23 cellular contexts compared by ENCODE assay signal in genomic region chr10:8674230-8674629, GRCh38.
DNase-seq lines count a peak whose midpoint lies in the region; FAIRE-seq and TF ChIP-seq lines count a peak whose summit lies in the region.
"Had no signal": no experiment of that assay in that cellular context is flagged by ENCODE, and none has a peak within 500 bp of the region (broad histone marks: within the 10 kb centered on the region; RNA-seq: fewer than 3 reads in every experiment).

No MANE protein-coding gene starts in this region.

- in situ Hi-C loops in mammary epithelial cell (cut with MboI; ENCODE audit: low sequenced_read_pairs in 2 of 2): no loop called here

- H3K36me3 Mint-ChIP-seq in MCF 10A (ENCODE audit: insufficient read depth, unreplicated experiment): no peaks in the 10 kb centered on the region
- H3K36me3 Mint-ChIP-seq: CD8-positive, alpha-beta T cell had no signal

- DNase-seq in mammary epithelial cell (peak; percentile 25), MCF 10A (ENCODE audit: unreplicated experiment) (no peak), epithelial cell of prostate (ENCODE audit: low read depth, low spot score) (peak; percentile 20), keratinocyte (ENCODE audit: low read depth, low spot score) (no peak), islet precursor cell (no peak), cerebellar cortex (ENCODE audit: low spot score) (no peak), HPDE6-E6E7 (ENCODE audit: extremely low spot score) (no peak)
- DNase-seq: AML-193; Caco-2; Calu3; CD4-positive, alpha-beta T cell; CD8-positive, alpha-beta T cell; DMS79 treated with DMSO at 0.1 percent for 48 hours; GF-D8 had no signal

- POLR2A ChIA-PET in MCF 10A (lab: Yijun Ruan, JAX): interaction anchor here (0.6 to 1.4 kb wide), 3 partner anchors 9 to 1042 kb away, joined by 3 to 10 read pairs (median 3); partner anchors contain the start of genes ATP5F1C and KIN

- H3K9me3 ChIP-seq in mammary epithelial cell (replicated peaks; ENCODE audit: insufficient read depth, low read length): no peaks in the 10 kb centered on the region
- H3K9me3 ChIP-seq in keratinocyte (ENCODE audit: control insufficient read depth, low read depth, low read length): no peaks in the 10 kb centered on the region
- H3K9me3 ChIP-seq: A549, Caco-2 had no signal

- H3K79me2 ChIP-seq in mammary epithelial cell (ENCODE audit: insufficient read depth, low read length): no peaks in the 10 kb centered on the region
- no peaks in the 10 kb centered on the region for H3K79me2 ChIP-seq in keratinocyte (ENCODE audit: control insufficient read depth, insufficient read depth, low read length)

- CTCF ChIA-PET in mammary epithelial cell (lab: Charles Lee; ENCODE audit: low non-redundant PET) (no interaction called here), MCF 10A (lab: Yijun Ruan, JAX) (no interaction called here)

- dilution Hi-C loops in mammary epithelial cell (cut with HindIII; ENCODE audit: low sequenced_read_pairs): no loop called here
- dilution Hi-C loops in keratinocyte (cut with MboI; ENCODE audit: extremely low pct_ligation_motif_present, low sequenced_read_pairs): no loop called here

- H3K9ac ChIP-seq in mammary epithelial cell (ENCODE audit: insufficient read depth, low read length): no peak overlapping the region
- no peak overlapping the region for H3K9ac ChIP-seq in keratinocyte (ENCODE audit: control insufficient read depth, extremely low read depth, insufficient read depth, low read length)
- H3K9ac ChIP-seq: BLaER1 treated with 17β-estradiol and CSF1 and Interleukin-3, amounts not matched to agents 10 nM and 100 nM had no signal

- H3K27me3 Mint-ChIP-seq in MCF 10A (ENCODE audit: insufficient read depth, unreplicated experiment): no peaks in the 10 kb centered on the region

- H3K4me3 Mint-ChIP-seq in MCF 10A (ENCODE audit: unreplicated experiment): no peak overlapping the region
- H3K4me3 Mint-ChIP-seq: B cell; CD4-positive, alpha-beta T cell; CD8-positive, alpha-beta T cell had no signal

- H3K27ac ChIP-seq in mammary epithelial cell (ENCODE audit: insufficient read depth, low read depth, low read length): no peak overlapping the region
- H3K27ac ChIP-seq in epithelial cell of prostate: no peak overlapping the region
- no peak overlapping the region for H3K27ac ChIP-seq in keratinocyte (ENCODE audit: control insufficient read depth, insufficient read depth, low read length)
- H3K27ac ChIP-seq: 22Rv1; A549; BLaER1 treated with 17β-estradiol and CSF1 and Interleukin-3, amounts not matched to agents 10 nM and 100 nM; C4-2B had no signal

- H3K36me3 ChIP-seq in mammary epithelial cell (ENCODE audit: insufficient read depth, low read length) (no peaks in the 10 kb centered on the region), keratinocyte (ENCODE audit: control insufficient read depth in 2 of 2, extremely low read depth in 1 of 2, insufficient read depth in 2 of 2, low read length in 2 of 2) (no peaks in the 10 kb centered on the region)
- H3K36me3 ChIP-seq: BLaER1 treated with 17β-estradiol and CSF1 and Interleukin-3, amounts not matched to agents 10 nM and 100 nM had no signal

- TF ChIP-seq CTCF in mammary epithelial cell (conservative IDR thresholded peaks at IDR 0.05 in 1 of 2, IDR thresholded peaks at IDR 0.05 in 1 of 2; ENCODE audit: extremely low read depth in 1 of 2, insufficient read depth in 1 of 2, low read depth in 1 of 2, low read length in 2 of 2): no peak
- TF ChIP-seq CTCF in MCF 10A (IDR thresholded peaks at IDR 0.05; ENCODE audit: unreplicated experiment): no peak
- TF ChIP-seq CTCF in keratinocyte (optimal IDR thresholded peaks at IDR 0.05 in 1 of 3, IDR thresholded peaks at IDR 0.05 in 1 of 3, conservative IDR thresholded peaks at IDR 0.05 in 1 of 3; ENCODE audit: extremely low read depth in 1 of 3, insufficient read depth in 2 of 3, low read length in 3 of 3): no peak

- no peak overlapping the region for H3K4me2 ChIP-seq in mammary epithelial cell (ENCODE audit: insufficient read depth, low read depth, low read length)
- H3K4me2 ChIP-seq in keratinocyte (ENCODE audit: control insufficient read depth, extremely low read depth, insufficient read depth, low read depth, low read length): no peak overlapping the region
- H3K4me2 ChIP-seq: A549; BLaER1 treated with 17β-estradiol and CSF1 and Interleukin-3, amounts not matched to agents 10 nM and 100 nM had no signal

- H3K9me3 Mint-ChIP-seq in MCF 10A (ENCODE audit: unreplicated experiment): peaks cover 7% of the 10 kb centered on the region
- H3K9me3 Mint-ChIP-seq: CD4-positive, alpha-beta T cell had no signal

- WGBS in mammary epithelial cell (ENCODE audit: low coverage, missing lambda C conversion rate): 20% methylated on average over 3 of the region's 3 CpGs

- no peak overlapping the region for H3K4me3 ChIP-seq in mammary epithelial cell (replicated peaks in 1 of 3; ENCODE audit: insufficient read depth in 1 of 3, low read depth in 2 of 3, low read length in 3 of 3)
- no peak overlapping the region for H3K4me3 ChIP-seq in keratinocyte (ENCODE audit: control insufficient read depth in 2 of 3, extremely low read depth in 1 of 3, insufficient read depth in 2 of 3, low read depth in 1 of 3, low read length in 3 of 3)
- H3K4me3 ChIP-seq: A549; BLaER1 treated with 17β-estradiol and CSF1 and Interleukin-3, amounts not matched to agents 10 nM and 100 nM had no signal

- H3K27ac Mint-ChIP-seq in MCF 10A (ENCODE audit: low read depth, unreplicated experiment): no peak overlapping the region
- H3K27ac Mint-ChIP-seq: B cell; CD4-positive, alpha-beta T cell; CD8-positive, alpha-beta T cell had no signal

- H3K9me1 ChIP-seq in keratinocyte (ENCODE audit: control insufficient read depth, extremely low read depth, insufficient read depth, low read length): no peaks in the 10 kb centered on the region

- H4K20me1 ChIP-seq in mammary epithelial cell (ENCODE audit: insufficient read depth, low read length) (no peaks in the 10 kb centered on the region), keratinocyte (ENCODE audit: control insufficient read depth, extremely low read depth, insufficient read depth, low read length) (no peaks in the 10 kb centered on the region)
- H4K20me1 ChIP-seq: BLaER1 treated with 17β-estradiol and CSF1 and Interleukin-3, amounts not matched to agents 10 nM and 100 nM had no signal

- no peaks in the 10 kb centered on the region for H3K27me3 ChIP-seq in mammary epithelial cell (ENCODE audit: insufficient read depth, low read length)
- no peaks in the 10 kb centered on the region for H3K27me3 ChIP-seq in keratinocyte (ENCODE audit: control insufficient read depth, extremely low read depth, insufficient read depth, low read length)
- H3K27me3 ChIP-seq: BLaER1 treated with 17β-estradiol and CSF1 and Interleukin-3, amounts not matched to agents 10 nM and 100 nM had no signal

- H3K4me1 Mint-ChIP-seq in MCF 10A (ENCODE audit: insufficient read depth, unreplicated experiment): no peaks in the 10 kb centered on the region

- FAIRE-seq in keratinocyte (lab: Jason Lieb, UNC): peak; percentile 55
- FAIRE-seq: A549, D721Med, G401.6, GM12891, GM19239 had no signal

- intact Hi-C loops in mammary epithelial cell (cut with micrococcal nuclease): no loop called here
- intact Hi-C loops in MCF 10A (cut with micrococcal nuclease): no loop called here

- H3K4me1 ChIP-seq in mammary epithelial cell (ENCODE audit: insufficient read depth, low read length) (peaks cover 7% of the 10 kb centered on the region), keratinocyte (ENCODE audit: control insufficient read depth, extremely low read depth, insufficient read depth, low read length) (peaks cover 5% of the 10 kb centered on the region)
- H3K4me1 ChIP-seq: BLaER1 treated with 17β-estradiol and CSF1 and Interleukin-3, amounts not matched to agents 10 nM and 100 nM; Caco-2 had no signal

- H2AFZ ChIP-seq in mammary epithelial cell (ENCODE audit: low read depth, low read length) (no peak overlapping the region), keratinocyte (ENCODE audit: control insufficient read depth, low read length) (no peak overlapping the region)

- BruUV-seq in mammary epithelial cell (replicated peaks; lab: Mats Ljungman, UMichigan) (no TSS peak), MCF 10A (replicated peaks; lab: Mats Ljungman, UMichigan) (no TSS peak)

Comparison
In these comparisons a context has a peak if more than half of its experiments do, and no peak if none do; other contexts are left out.
1. DNase-seq: peak in mammary epithelial cell (single experiment) and epithelial cell of prostate (single experiment); none in MCF 10A (single experiment), keratinocyte (single experiment), islet precursor cell (single experiment), cerebellar cortex (single experiment) and HPDE6-E6E7 (single experiment).